ENCODE assay signal across 26 cellular contexts in the genomic region with DNA sequence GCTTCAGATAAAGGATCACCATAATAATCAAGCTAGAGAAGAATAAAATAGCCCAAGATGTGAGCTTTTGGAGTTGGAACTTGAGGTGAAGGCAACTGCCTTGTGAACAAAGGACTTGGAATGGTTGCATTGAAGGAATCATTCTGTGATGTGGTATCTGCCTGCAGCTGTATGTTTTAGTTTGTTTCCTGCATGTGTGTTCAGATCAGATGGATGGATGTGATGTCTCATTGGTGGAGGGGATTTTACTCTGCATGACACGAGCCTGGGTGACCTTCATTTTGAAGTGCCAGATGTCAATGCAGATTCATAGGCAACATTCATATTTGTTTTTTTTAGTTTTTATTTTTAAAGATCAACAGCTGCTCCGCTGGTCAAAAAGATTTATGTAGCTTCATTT.
"Had no signal": no experiment of that assay in that cellular context is flagged by ENCODE, and none has a peak within 500 bp of the region (broad histone marks: within the 10 kb centered on the region; RNA-seq: fewer than 3 reads in every experiment).

No MANE protein-coding gene starts in this region.

- H3K4me3 ChIP-seq: coronary artery, dorsolateral prefrontal cortex, gastrocnemius medialis, heart right ventricle, hepatocyte had no signal

- H3K27ac ChIP-seq: brain microvascular endothelial cell, coronary artery, dorsolateral prefrontal cortex, foreskin keratinocyte, gastrocnemius medialis, heart right ventricle, hepatocyte had no signal

- H3K27me3 ChIP-seq: brain microvascular endothelial cell, dorsolateral prefrontal cortex, foreskin keratinocyte, gastrocnemius medialis, heart right ventricle, hepatocyte had no signal

- H2AFZ ChIP-seq: hepatocyte had no signal

- ATAC-seq: activated CD4-positive, alpha-beta T cell treated with anti-CD3 and anti-CD28 coated beads for 36 hours; activated CD8-positive, alpha-beta memory T cell treated with anti-CD3 and anti-CD28 coated beads, Interleukin-2, amount 10 ng/mL, durations not matched to agents 7 days and 5 days; activated CD8-positive, alpha-beta T cell treated with anti-CD3 and anti-CD28 coated beads, Interleukin-2, amount 10 ng/mL, durations not matched to agents 7 days and 5 days; esophagus mucosa; foreskin keratinocyte; gastrocnemius medialis; heart right ventricle had no signal

- H3K9me3 ChIP-seq: gastrocnemius medialis, heart right ventricle had no signal

- H3K4me2 ChIP-seq: hepatocyte had no signal

- DNase-seq: activated CD4-positive, alpha-beta memory T cell treated with anti-CD3 and anti-CD28 coated beads for 36 hours; activated CD4-positive, alpha-beta T cell treated with anti-CD3 and anti-CD28 coated beads for 36 hours; activated CD4-positive, alpha-beta T cell treated with anti-CD3 and anti-CD28 coated beads, Interleukin-2, amount 10 ng/mL, durations not matched to agents 24 days and 14 days; activated CD4-positive, CD25-positive, alpha-beta regulatory T cell; activated CD4-positive, CD25-positive, alpha-beta regulatory T cell treated with anti-CD3 and anti-CD28 coated beads, Interleukin-2, amount 50 U/mL, for 72 hours; activated CD8-positive, alpha-beta memory T cell treated with anti-CD3 and anti-CD28 coated beads, Interleukin-2, amount 10 ng/mL, durations not matched to agents 7 days and 5 days; activated CD8-positive, alpha-beta memory T cell treated with anti-CD3 and anti-CD28 coated beads, Interleukin-2, amount 50 U/mL, for 4 hours; activated CD8-positive, alpha-beta T cell treated with anti-CD3 and anti-CD28 coated beads, Interleukin-2, amount 10 ng/mL, durations not matched to agents 7 days and 5 days; activated gamma-delta T cell; activated naive CD4-positive, alpha-beta T cell treated with anti-CD3 and anti-CD28 coated beads, Interleukin-2, amount 50 U/mL, for 16 hours; activated naive CD4-positive, alpha-beta T cell treated with Interleukin-2 at 50 U/mL for 16 hours; activated T-cell treated with anti-CD3 and anti-CD28 coated beads, Interleukin-2, amount 50 U/mL, for 1 hour; activated T-cell treated with anti-CD3 and anti-CD28 coated beads, Interleukin-2, amount 50 U/mL, for 48 hours; amniotic stem cell; anterior cingulate cortex; brain microvascular endothelial cell; dorsolateral prefrontal cortex; effector memory CD4-positive, alpha-beta T cell; endodermal cell; foreskin keratinocyte; gastrocnemius medialis; heart right ventricle; T-helper 2 cell had no signal

- H3K36me3 ChIP-seq: brain microvascular endothelial cell, gastrocnemius medialis had no signal
